In the genomic region with DNA sequence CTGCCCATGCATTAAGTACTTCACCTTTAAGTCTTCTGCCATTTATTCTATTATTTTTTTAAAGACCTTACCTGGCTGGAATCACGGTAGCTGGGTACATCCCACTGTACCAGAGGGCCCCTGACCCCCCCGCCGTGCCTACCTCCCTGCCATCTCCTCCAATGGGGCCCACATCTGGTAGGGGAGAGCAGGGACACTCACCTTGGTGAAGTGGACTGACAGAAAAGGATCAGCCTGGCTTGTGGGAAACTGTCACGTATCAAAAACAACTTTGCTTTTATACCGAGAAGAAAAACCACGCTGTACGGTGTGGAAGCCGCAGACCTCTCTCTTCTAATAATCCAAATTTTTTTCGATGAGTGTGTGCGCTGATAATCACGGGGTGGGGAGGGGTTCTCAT, we compare ENCODE assay signal across 1 cellular context.
TF ChIP-seq lines count a peak whose summit lies in the region.

A gene with protein sequence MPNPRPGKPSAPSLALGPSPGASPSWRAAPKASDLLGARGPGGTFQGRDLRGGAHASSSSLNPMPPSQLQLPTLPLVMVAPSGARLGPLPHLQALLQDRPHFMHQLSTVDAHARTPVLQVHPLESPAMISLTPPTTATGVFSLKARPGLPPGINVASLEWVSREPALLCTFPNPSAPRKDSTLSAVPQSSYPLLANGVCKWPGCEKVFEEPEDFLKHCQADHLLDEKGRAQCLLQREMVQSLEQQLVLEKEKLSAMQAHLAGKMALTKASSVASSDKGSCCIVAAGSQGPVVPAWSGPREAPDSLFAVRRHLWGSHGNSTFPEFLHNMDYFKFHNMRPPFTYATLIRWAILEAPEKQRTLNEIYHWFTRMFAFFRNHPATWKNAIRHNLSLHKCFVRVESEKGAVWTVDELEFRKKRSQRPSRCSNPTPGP (minus strand): TSS at position 251 of the 400 bp plus-strand sequence. CDS start 6,205 bp downstream, outside the sequence.

TF ChIP-seq in K562, 482 proteins besides CTCF, POLR2A, EP300 and RAD21:
- TF ChIP-seq YY1 (IDR thresholded peaks at IDR 0.05; ENCODE audit: borderline replicate concordance in 1 of 3, control insufficient read depth in 1 of 3, extremely low read depth in 1 of 3, insufficient read depth in 3 of 3, insufficient read length in 1 of 3, insufficient replicate concordance in 2 of 3, low read depth in 1 of 3, low read length in 2 of 3) = no peak
- TF ChIP-seq ZNF436 (CRISPR knock-in tag; IDR thresholded peaks at IDR 0.05) = no peak
- no peak for TF ChIP-seq TSC22D4 (tag; IDR thresholded peaks at IDR 0.05)
- no peak for TF ChIP-seq FOXA1 (IDR thresholded peaks at IDR 0.05; ENCODE audit: borderline replicate concordance)
- no peak for TF ChIP-seq GTF2F1 (IDR thresholded peaks at IDR 0.05; ENCODE audit: low read depth, low read length)
- no peak for TF ChIP-seq PCBP1 (IDR thresholded peaks at IDR 0.05; ENCODE audit: low read depth, low read length, poor library complexity, severe bottlenecking)
- TF ChIP-seq, protein P1, sequence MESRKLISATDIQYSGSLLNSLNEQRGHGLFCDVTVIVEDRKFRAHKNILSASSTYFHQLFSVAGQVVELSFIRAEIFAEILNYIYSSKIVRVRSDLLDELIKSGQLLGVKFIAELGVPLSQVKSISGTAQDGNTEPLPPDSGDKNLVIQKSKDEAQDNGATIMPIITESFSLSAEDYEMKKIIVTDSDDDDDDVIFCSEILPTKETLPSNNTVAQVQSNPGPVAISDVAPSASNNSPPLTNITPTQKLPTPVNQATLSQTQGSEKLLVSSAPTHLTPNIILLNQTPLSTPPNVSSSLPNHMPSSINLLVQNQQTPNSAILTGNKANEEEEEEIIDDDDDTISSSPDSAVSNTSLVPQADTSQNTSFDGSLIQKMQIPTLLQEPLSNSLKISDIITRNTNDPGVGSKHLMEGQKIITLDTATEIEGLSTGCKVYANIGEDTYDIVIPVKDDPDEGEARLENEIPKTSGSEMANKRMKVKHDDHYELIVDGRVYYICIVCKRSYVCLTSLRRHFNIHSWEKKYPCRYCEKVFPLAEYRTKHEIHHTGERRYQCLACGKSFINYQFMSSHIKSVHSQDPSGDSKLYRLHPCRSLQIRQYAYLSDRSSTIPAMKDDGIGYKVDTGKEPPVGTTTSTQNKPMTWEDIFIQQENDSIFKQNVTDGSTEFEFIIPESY (CRISPR knock-in tag; IDR thresholded peaks at IDR 0.05) = no peak
